In the genomic region with DNA sequence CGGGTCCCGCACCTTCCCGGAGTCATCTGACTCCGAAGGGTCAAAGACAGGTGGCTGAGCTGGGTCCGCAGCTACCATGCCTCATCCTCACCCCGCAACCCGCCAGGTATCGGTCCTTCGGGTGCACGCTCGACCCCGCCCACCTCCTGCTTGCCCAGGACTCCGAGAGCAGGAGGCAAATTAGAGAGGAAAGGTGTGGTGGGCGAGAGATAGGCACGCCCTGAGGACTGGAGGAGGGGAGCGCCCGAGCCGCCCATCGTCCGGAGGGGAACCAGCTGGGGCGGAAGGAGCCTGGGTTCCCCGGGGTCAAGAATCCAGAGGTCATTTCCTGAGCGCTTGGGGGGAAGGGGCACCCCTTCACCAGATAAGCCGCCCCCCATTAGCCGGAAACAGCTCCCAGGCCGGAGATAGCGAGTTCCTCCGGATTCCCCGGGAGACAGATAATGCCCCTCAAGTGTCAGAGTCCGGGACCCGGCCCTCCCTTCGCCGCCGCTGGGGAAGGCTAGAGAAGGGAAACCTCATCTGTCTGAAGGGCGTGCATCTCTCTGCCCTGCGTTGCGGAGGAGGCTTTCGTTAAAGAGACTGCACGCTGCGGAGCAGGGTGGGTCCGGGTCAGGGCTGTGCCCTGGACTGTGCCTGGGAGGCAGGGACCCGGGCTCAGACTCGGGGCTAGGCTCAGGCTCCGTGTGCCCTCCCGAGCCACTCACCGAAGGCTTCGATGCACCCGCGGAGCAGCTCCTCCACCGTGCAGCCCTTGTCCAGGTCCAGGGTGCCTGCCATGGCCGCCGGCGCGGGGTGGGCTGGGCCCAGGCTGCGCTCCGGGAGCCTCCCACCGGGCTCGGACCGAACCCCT, we compare ENCODE assay signal across 7 cellular contexts. TPM values are rescaled to one million over a fixed set of nuclear protein-coding genes. Genes with fewer than 3 reads are reported as not detected.
DNase-seq lines count a peak whose midpoint lies in the region; ATAC-seq and TF ChIP-seq lines count a peak whose summit lies in the region.

No MANE protein-coding gene starts in this region.

- no peak overlapping the region for H2AFZ ChIP-seq in Loucy (ENCODE audit: low read length)

- peak overlapping the region; percentile 78 for H3K4me2 ChIP-seq in Loucy (ENCODE audit: low read depth, low read length, poor library complexity, severe bottlenecking)

- ATAC-seq in lung (ENCODE audit: insufficient read depth, low FRiP score): no peak
- no peak for ATAC-seq in GM21526 (IDR thresholded peaks at IDR 0.05; ENCODE audit: low FRiP score, unreplicated experiment)

- H3K4me3 ChIP-seq in GM08714 (ENCODE audit: low read length) (peak overlapping the region; percentile 54; the same call in 1 of the 2 replicates), Loucy (ENCODE audit: low read length, poor library complexity, severe bottlenecking) (peak overlapping the region; percentile 93), cardiac fibroblast (replicated peaks in 1 of 2; ENCODE audit: low read depth in 2 of 2, low read length in 2 of 2) (peak overlapping the region; percentile 36 to 46), lung (peak overlapping the region; percentile 51), urinary bladder (ENCODE audit: low read depth, low read length) (peak overlapping the region; percentile 54)

- H3K4me1 ChIP-seq in Loucy (ENCODE audit: insufficient read depth, low read length, poor library complexity, severe bottlenecking): peaks cover 52% of the 10 kb centered on the region
- H3K4me1 ChIP-seq in lung (ENCODE audit: control insufficient read depth in 2 of 2, insufficient read depth in 2 of 2, low read length in 2 of 2): peaks cover 0 to 17% of the 10 kb centered on the region in 2 donors
- peaks cover 2% of the 10 kb centered on the region for H3K4me1 ChIP-seq in urinary bladder (ENCODE audit: insufficient read depth)

- H3K9me3 ChIP-seq in Loucy (ENCODE audit: insufficient read depth, low read depth, low read length) (no peaks in the 10 kb centered on the region), lung (ENCODE audit: control insufficient read depth in 2 of 2, insufficient read depth in 1 of 2, low read length in 1 of 2) (no peaks in the 10 kb centered on the region)

- peak overlapping the region; percentile 79 for H3K9ac ChIP-seq in Loucy (ENCODE audit: low read depth, low read length, poor library complexity, severe bottlenecking)

- peak overlapping the region in 1 of 2 donors; percentile 73 for H3K27ac ChIP-seq in lung (ENCODE audit: low read depth in 1 of 2, low read length in 1 of 2)
- H3K27ac ChIP-seq in urinary bladder (ENCODE audit: low read depth): no peak overlapping the region

- TF ChIP-seq CTCF in Loucy (conservative IDR thresholded peaks at IDR 0.05; ENCODE audit: low read length): no peak
- TF ChIP-seq CTCF in cardiac fibroblast (IDR thresholded peaks at IDR 0.05; ENCODE audit: low read depth, low read length): no peak
- TF ChIP-seq CTCF in lung (IDR thresholded peaks at IDR 0.05; ENCODE audit: control extremely low read depth, extremely low read depth): no peak

- peaks cover 10% of the 10 kb centered on the region for H4K20me1 ChIP-seq in Loucy (ENCODE audit: insufficient read depth, low read length, poor library complexity, severe bottlenecking)

- peaks cover 34% of the 10 kb centered on the region for H3K79me2 ChIP-seq in Loucy (ENCODE audit: insufficient read depth, low read length)

- H3K9me2 ChIP-seq in Loucy (replicated peaks; ENCODE audit: low read depth, low read length): no peaks in the 10 kb centered on the region

- no peaks in the 10 kb centered on the region; the same call in 1 of the 2 replicates for H3K36me3 ChIP-seq in Loucy (ENCODE audit: insufficient read depth, low read length)
- peaks cover 0 to 5% of the 10 kb centered on the region in 2 donors for H3K36me3 ChIP-seq in lung (ENCODE audit: control insufficient read depth in 2 of 2, insufficient read depth in 2 of 2, low read length in 2 of 2)
- no peaks in the 10 kb centered on the region for H3K36me3 ChIP-seq in urinary bladder (ENCODE audit: insufficient read depth)

- no peak for DNase-seq in cardiac fibroblast (ENCODE audit: low read depth in 2 of 2)
- no peak for DNase-seq in lung (ENCODE audit: low spot score)
- no peak for DNase-seq in activated gamma-delta T cell (lab: John Stamatoyannopoulos, UW)

- H3K27me3 ChIP-seq in Loucy (ENCODE audit: insufficient read depth, low read length, poor library complexity, severe bottlenecking) (no peaks in the 10 kb centered on the region), lung (ENCODE audit: control insufficient read depth, insufficient read depth) (no peaks in the 10 kb centered on the region)

- peaks cover 4% of the 10 kb centered on the region for H3F3A ChIP-seq in Loucy (ENCODE audit: low read depth)

- WGBS in lung, 2 donors: 8 to 9% methylated on average over 58 to 59 of the region's 59 CpGs
- 14% methylated on average over 59 of the region's 59 CpGs for WGBS in urinary bladder

RNA-seq across cellular contexts. Expression of a gene that starts 1.6 kb away (rescaled TPM):
- total RNA-seq in lung: 10 to 100 TPM; 20.0 to 39.3 TPM
- 10 to 100 TPM; 22.2 to 46.4 TPM for polyA plus RNA-seq in lung
- total RNA-seq in urinary bladder: 7.6 TPM
- polyA plus RNA-seq in urinary bladder: 46.1 TPM

RNA-seq across cellular contexts. Expression of a gene that starts 17.5 kb away (rescaled TPM):
- total RNA-seq in lung (1 to 10 TPM; 3.7 to 3.8 TPM), urinary bladder (15.1 TPM)
- polyA plus RNA-seq in lung (1 to 10 TPM; 1.2 TPM), urinary bladder (33.6 TPM)

RNA-seq across cellular contexts. Expression of a gene that starts 19.3 kb away (rescaled TPM):
- total RNA-seq in lung: 1 to 10 TPM; 1.7 to 6.6 TPM
- polyA plus RNA-seq in lung: under 1 TPM; 0.39 to 0.56 TPM
- 11.5 TPM for total RNA-seq in urinary bladder
- 30.5 TPM for polyA plus RNA-seq in urinary bladder

RNA-seq across cellular contexts. Expression of a gene that starts 36.0 kb away (rescaled TPM):
- total RNA-seq in lung: 100 to 1,000 TPM; 196 to 213 TPM
- 10 to 100 TPM; 76.2 to 97.8 TPM for polyA plus RNA-seq in lung
- total RNA-seq in urinary bladder: 111 TPM
- 115 TPM for polyA plus RNA-seq in urinary bladder

Comparison
In these comparisons a context has a peak if more than half of its experiments do, and no peak if none do; other contexts are left out.
1. H3K4me3 ChIP-seq: peak in every context shown above with its lines; median percentile 93 in Loucy; 54 in GM08714; 54 in urinary bladder; 51 in lung; 41 in cardiac fibroblast.